Comparison of ENCODE assay signal across 27 cellular contexts in the genomic region with DNA sequence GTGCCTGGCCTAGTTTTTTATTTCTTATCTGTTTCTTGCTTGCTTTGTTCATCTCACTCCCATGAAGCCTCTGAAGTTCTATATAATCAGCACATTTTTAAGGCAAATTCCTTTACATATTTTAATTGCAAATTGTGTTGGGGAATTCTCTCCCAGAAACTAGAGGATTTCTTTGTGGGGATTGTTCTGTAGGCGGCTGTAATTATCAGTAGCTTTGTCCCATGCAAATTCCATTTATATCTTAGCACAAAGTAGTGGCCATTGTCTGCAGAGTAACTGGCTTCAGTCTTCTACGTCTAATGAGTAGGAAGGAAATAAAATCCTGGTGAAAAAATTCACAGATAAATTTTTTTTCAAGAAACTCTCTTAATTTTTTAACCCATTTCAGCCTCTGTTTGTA. TPM values are rescaled to one million over a fixed set of nuclear protein-coding genes. Genes with fewer than 3 reads are reported as not detected.
"Had no signal": no experiment of that assay in that cellular context is flagged by ENCODE, and none has a peak within 500 bp of the region (broad histone marks: within the 10 kb centered on the region; RNA-seq: fewer than 3 reads in every experiment).

No MANE protein-coding gene starts in this region.

- DNase-seq: activated CD4-positive, alpha-beta T cell treated with anti-CD3 and anti-CD28 coated beads for 1 hour; activated naive CD4-positive, alpha-beta T cell treated with anti-CD3 and anti-CD28 coated beads, Interleukin-2, amount 10 ng/mL, durations not matched to agents 7 days and 5 days; activated naive CD8-positive, alpha-beta T cell treated with anti-CD3 and anti-CD28 coated beads, Interleukin-2, amount 50 U/mL, for 24 hours; activated T-cell treated with anti-CD3 and anti-CD28 coated beads, Interleukin-2, amount 50 U/mL, for 24 hours; body of pancreas; effector CD4-positive, alpha-beta T cell; gastrocnemius medialis; hippocampal formation; left ventricle myocardium inferior; mucosa of descending colon; retina; sigmoid colon; stimulated activated CD4-positive, alpha-beta T cell treated with anti-CD3 and anti-CD28 coated beads, Interleukin-2, amount 100 ng/mL, for 48 hours; stimulated activated CD8-positive, alpha-beta memory T cell treated with anti-CD3 and anti-CD28 coated beads, Interleukin-4, amount 100 ng/mL, for 48 hours; stimulated activated naive B cell treated with anti-CD40 and anti-IgM and Interleukin-4, amounts not matched to agents 10 μg/mL and 1 μg/mL and 100 μg/mL, for 72 hours; testis; trophoblast cell; WERI-Rb-1 had no signal

- H3K36me3 Mint-ChIP-seq: activated naive CD4-positive, alpha-beta T cell treated with anti-CD3 and anti-CD28 coated beads, Interleukin-2, amount 10 ng/mL, durations not matched to agents 7 days and 5 days; memory B cell; stimulated activated naive B cell treated with anti-CD40 and anti-IgM and Interleukin-4, amounts not matched to agents 10 μg/mL and 1 μg/mL and 100 μg/mL, for 72 hours had no signal

- H3K27ac ChIP-seq: gastrocnemius medialis, left ventricle myocardium inferior, sigmoid colon, testis, WERI-Rb-1 had no signal

- H3K9me3 Mint-ChIP-seq: activated naive CD4-positive, alpha-beta T cell treated with anti-CD3 and anti-CD28 coated beads, Interleukin-2, amount 10 ng/mL, durations not matched to agents 7 days and 5 days; activated naive CD8-positive, alpha-beta T cell treated with anti-CD3 and anti-CD28 coated beads, Interleukin-2, amount 50 U/mL, for 24 hours; activated T-cell treated with anti-CD3 and anti-CD28 coated beads, Interleukin-2, amount 50 U/mL, for 24 hours; dendritic cell treated with granulocyte-macrophage colony-stimulating factor and Interleukin-4, amounts not matched to agents 40 ng/mL and 50 ng/mL, for 4 days; memory B cell had no signal

- H3K27ac Mint-ChIP-seq: activated naive CD4-positive, alpha-beta T cell treated with anti-CD3 and anti-CD28 coated beads, Interleukin-2, amount 10 ng/mL, durations not matched to agents 7 days and 5 days; activated naive CD8-positive, alpha-beta T cell treated with anti-CD3 and anti-CD28 coated beads, Interleukin-2, amount 50 U/mL, for 24 hours; activated T-cell treated with anti-CD3 and anti-CD28 coated beads, Interleukin-2, amount 50 U/mL, for 24 hours; dendritic cell treated with granulocyte-macrophage colony-stimulating factor and Interleukin-4, amounts not matched to agents 40 ng/mL and 50 ng/mL, for 4 days; memory B cell; stimulated activated naive B cell treated with anti-CD40 and anti-IgM and Interleukin-4, amounts not matched to agents 10 μg/mL and 1 μg/mL and 100 μg/mL, for 72 hours had no signal

- H3K9me3 ChIP-seq: body of pancreas, gastrocnemius medialis, left ventricle myocardium inferior, mucosa of descending colon, sigmoid colon, testis had no signal

- ATAC-seq: activated naive CD8-positive, alpha-beta T cell treated with anti-CD3 and anti-CD28 coated beads, Interleukin-2, amount 50 U/mL, for 24 hours; gastrocnemius medialis; mucosa of descending colon; SK-N-SH treated with all-trans-retinoic acid at 6 μM for 48 hours; stimulated activated naive B cell treated with anti-CD40 and anti-IgM and Interleukin-4, amounts not matched to agents 10 μg/mL and 1 μg/mL and 100 μg/mL, for 72 hours had no signal

- H3K4me1 ChIP-seq: body of pancreas, gastrocnemius medialis, sigmoid colon, testis had no signal

- H3K4me1 Mint-ChIP-seq: activated naive CD4-positive, alpha-beta T cell treated with anti-CD3 and anti-CD28 coated beads, Interleukin-2, amount 10 ng/mL, durations not matched to agents 7 days and 5 days; activated naive CD8-positive, alpha-beta T cell treated with anti-CD3 and anti-CD28 coated beads, Interleukin-2, amount 50 U/mL, for 24 hours; memory B cell had no signal

- H3K4me3 ChIP-seq: body of pancreas, gastrocnemius medialis, left ventricle myocardium inferior, mucosa of descending colon, sigmoid colon, testis had no signal

- H3K27me3 Mint-ChIP-seq: dendritic cell treated with granulocyte-macrophage colony-stimulating factor and Interleukin-4, amounts not matched to agents 40 ng/mL and 50 ng/mL, for 4 days; memory B cell; stimulated activated naive B cell treated with anti-CD40 and anti-IgM and Interleukin-4, amounts not matched to agents 10 μg/mL and 1 μg/mL and 100 μg/mL, for 72 hours had no signal

- H3K27me3 ChIP-seq: body of pancreas, gastrocnemius medialis, sigmoid colon, testis had no signal

- H3K4me3 Mint-ChIP-seq: activated naive CD4-positive, alpha-beta T cell treated with anti-CD3 and anti-CD28 coated beads, Interleukin-2, amount 10 ng/mL, durations not matched to agents 7 days and 5 days; activated naive CD8-positive, alpha-beta T cell treated with anti-CD3 and anti-CD28 coated beads, Interleukin-2, amount 50 U/mL, for 24 hours; activated T-cell treated with anti-CD3 and anti-CD28 coated beads, Interleukin-2, amount 50 U/mL, for 24 hours; dendritic cell treated with granulocyte-macrophage colony-stimulating factor and Interleukin-4, amounts not matched to agents 40 ng/mL and 50 ng/mL, for 4 days; memory B cell; stimulated activated naive B cell treated with anti-CD40 and anti-IgM and Interleukin-4, amounts not matched to agents 10 μg/mL and 1 μg/mL and 100 μg/mL, for 72 hours had no signal

RNA-seq across cellular contexts. Expression of gene CLEC20A, which starts 35.7 kb away (rescaled TPM):
- total RNA-seq: body of pancreas; cardiac septum; gastrocnemius medialis; left ventricle myocardium inferior; mucosa of descending colon; omental fat pad; posterior vena cava; sigmoid colon; T-helper 2 cell treated with Interferon-gamma antibody and Interleukin-4, amounts not matched to agents 100 ng/mL and 5 ng/mL, for 36 hours had no signal
- polyA plus RNA-seq: esophagus had no signal

RNA-seq across cellular contexts. Expression of gene TEX35, which starts 51.8 kb away (rescaled TPM):
- total RNA-seq: body of pancreas; cardiac septum; gastrocnemius medialis; left ventricle myocardium inferior; mucosa of descending colon; omental fat pad; posterior vena cava; sigmoid colon; T-helper 2 cell treated with Interferon-gamma antibody and Interleukin-4, amounts not matched to agents 100 ng/mL and 5 ng/mL, for 36 hours had no signal
- polyA plus RNA-seq: neural cell, sigmoid colon had no signal
